20 cellular contexts compared by ENCODE assay signal in the genomic region with DNA sequence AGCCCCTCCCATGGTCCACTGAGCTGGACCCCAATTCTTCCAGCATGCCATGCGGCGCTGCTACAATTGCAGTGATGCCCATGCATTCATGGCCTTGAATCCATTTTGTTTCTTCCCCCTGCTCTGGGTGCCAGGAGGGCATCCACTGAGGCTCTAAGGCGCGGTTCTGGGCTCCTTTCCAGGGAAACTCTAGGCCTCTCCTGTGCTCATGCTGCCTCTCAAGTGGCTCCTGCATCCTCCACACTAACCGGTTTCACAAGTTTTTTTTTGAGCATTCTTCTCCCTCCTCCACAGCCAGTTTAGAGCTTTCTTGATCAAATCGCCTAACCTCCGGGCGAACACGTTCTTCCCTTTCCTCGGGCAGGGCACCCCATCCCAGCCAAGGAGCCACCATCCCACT.
DNase-seq lines count a peak whose midpoint lies in the region; ATAC-seq, FAIRE-seq and TF ChIP-seq lines count a peak whose summit lies in the region.
"Had no signal": no experiment of that assay in that cellular context is flagged by ENCODE, and none has a peak within 500 bp of the region (broad histone marks: within the 10 kb centered on the region; RNA-seq: fewer than 3 reads in every experiment).

No MANE protein-coding gene starts in this region.

- intact Hi-C loops in MCF 10A (cut with micrococcal nuclease) = no loop called here

- no peaks in the 10 kb centered on the region for H3K9me3 ChIP-seq in RWPE2 (ENCODE audit: severe bottlenecking)

- H3K9me3 Mint-ChIP-seq in MCF 10A (ENCODE audit: unreplicated experiment) = no peaks in the 10 kb centered on the region
- H3K9me3 Mint-ChIP-seq: activated naive CD4-positive, alpha-beta T cell treated with anti-CD3 and anti-CD28 coated beads, Interleukin-2, amount 50 U/mL, for 24 hours; activated T-cell treated with anti-CD3 and anti-CD28 coated beads, Interleukin-2, amount 50 U/mL, for 24 hours; stimulated activated effector memory CD8-positive, alpha-beta T cell treated with anti-CD3 and anti-CD28 coated beads, Interleukin-12 subunit alpha, Interleukin-12 subunit beta, amount 100 ng/mL, for 72 hours had no signal

- no peaks in the 10 kb centered on the region for H3K27me3 Mint-ChIP-seq in MCF 10A (ENCODE audit: insufficient read depth, unreplicated experiment)

- TF ChIP-seq CTCF in MCF 10A (IDR thresholded peaks at IDR 0.05; ENCODE audit: unreplicated experiment) (no peak), RWPE2 (IDR thresholded peaks at IDR 0.05; ENCODE audit: poor library complexity, severe bottlenecking) (no peak)

- BruUV-seq in MCF 10A (replicated peaks; lab: Mats Ljungman, UMichigan) = no TSS peak

- FAIRE-seq in HTR-8/SVneo (lab: Jason Lieb, UNC) = no peak
- FAIRE-seq: A204.1, RCC 7860 had no signal

- no peaks in the 10 kb centered on the region for H3K4me1 ChIP-seq in RWPE2 (ENCODE audit: insufficient read depth, poor library complexity, severe bottlenecking)
- H3K4me1 ChIP-seq: BLaER1 treated with 17β-estradiol and CSF1 and Interleukin-3, amounts not matched to agents 10 nM and 100 nM had no signal

- ATAC-seq in RWPE2 (ENCODE audit: low read depth) = peak; percentile 48; the same call in 1 of the 3 replicates
- ATAC-seq: stimulated activated effector memory CD8-positive, alpha-beta T cell treated with anti-CD3 and anti-CD28 coated beads, Interleukin-12 subunit alpha, Interleukin-12 subunit beta, amount 100 ng/mL, for 72 hours had no signal

- POLR2A ChIA-PET in MCF 10A (lab: Yijun Ruan, JAX) = no interaction called here

- no peaks in the 10 kb centered on the region for H3K36me3 ChIP-seq in RWPE2 (ENCODE audit: low read depth)
- H3K36me3 ChIP-seq: BLaER1 treated with 17β-estradiol and CSF1 and Interleukin-3, amounts not matched to agents 10 nM and 100 nM had no signal

- no peaks in the 10 kb centered on the region for H3K4me1 Mint-ChIP-seq in MCF 10A (ENCODE audit: insufficient read depth, unreplicated experiment)
- H3K4me1 Mint-ChIP-seq: activated naive CD4-positive, alpha-beta T cell treated with anti-CD3 and anti-CD28 coated beads, Interleukin-2, amount 50 U/mL, for 24 hours; stimulated activated effector memory CD8-positive, alpha-beta T cell treated with anti-CD3 and anti-CD28 coated beads, Interleukin-12 subunit alpha, Interleukin-12 subunit beta, amount 100 ng/mL, for 72 hours had no signal

- no peaks in the 10 kb centered on the region for H3K27me3 ChIP-seq in RWPE2 (ENCODE audit: insufficient read depth, poor library complexity, severe bottlenecking)
- H3K27me3 ChIP-seq: BLaER1 treated with 17β-estradiol and CSF1 and Interleukin-3, amounts not matched to agents 10 nM and 100 nM had no signal

- no peak overlapping the region for H3K4me3 ChIP-seq in RWPE2 (ENCODE audit: severe bottlenecking)
- H3K4me3 ChIP-seq: BLaER1 treated with 17β-estradiol and CSF1 and Interleukin-3, amounts not matched to agents 10 nM and 100 nM had no signal

- DNase-seq in T47D (ENCODE audit: low read depth in 1 of 2, low spot score in 1 of 2) (peak; percentile 10 to 83), MCF 10A (ENCODE audit: unreplicated experiment) (no peak), RWPE2 (ENCODE audit: low spot score) (no peak), left kidney (ENCODE audit: low read depth, low spot score) (peak; percentile 51), dedifferentiated amniotic fluid mesenchymal stem cell (ENCODE audit: extremely low spot score) (no peak), DMS 273 treated with DMSO at 0.1 percent for 48 hours (lab: John Stamatoyannopoulos, UW) (no peak), NCI-H82 (lab: John Stamatoyannopoulos, UW) (no peak), HTR-8/SVneo (ENCODE audit: insufficient read length, low spot score) (no peak)
- DNase-seq: activated CD4-positive, alpha-beta T cell treated with anti-CD3 and anti-CD28 coated beads, Interleukin-2, amount 50 U/mL, for 4 hours; activated T-cell treated with anti-CD3 and anti-CD28 coated beads, Interleukin-2, amount 50 U/mL, for 24 hours; dermis blood vessel endothelial cell; erythroblast; mesendoderm; NCI-H187 treated with DMSO at 0.1 percent for 48 hours; stimulated activated CD4-positive, alpha-beta T cell treated with anti-CD3 and anti-CD28 coated beads, Interleukin-12 subunit alpha, Interleukin-12 subunit beta, amount 100 ng/mL, for 4 hours had no signal

- in situ Hi-C loops in T47D (cut with HindIII; ENCODE audit: low pct_unique_long_range_greater_than_20kb, low sequenced_read_pairs) = no loop called here

- no peak overlapping the region for H3K27ac ChIP-seq in RWPE2 (ENCODE audit: poor library complexity, severe bottlenecking)
- H3K27ac ChIP-seq: BLaER1 treated with 17β-estradiol and CSF1 and Interleukin-3, amounts not matched to agents 10 nM and 100 nM had no signal

- no peaks in the 10 kb centered on the region for H3K36me3 Mint-ChIP-seq in MCF 10A (ENCODE audit: insufficient read depth, unreplicated experiment)
- H3K36me3 Mint-ChIP-seq: activated naive CD4-positive, alpha-beta T cell treated with anti-CD3 and anti-CD28 coated beads, Interleukin-2, amount 50 U/mL, for 24 hours; stimulated activated effector memory CD8-positive, alpha-beta T cell treated with anti-CD3 and anti-CD28 coated beads, Interleukin-12 subunit alpha, Interleukin-12 subunit beta, amount 100 ng/mL, for 72 hours had no signal

- no peak overlapping the region for H3K27ac Mint-ChIP-seq in MCF 10A (ENCODE audit: low read depth, unreplicated experiment)
- H3K27ac Mint-ChIP-seq: activated naive CD4-positive, alpha-beta T cell treated with anti-CD3 and anti-CD28 coated beads, Interleukin-2, amount 50 U/mL, for 24 hours; activated T-cell treated with anti-CD3 and anti-CD28 coated beads, Interleukin-2, amount 50 U/mL, for 24 hours; stimulated activated effector memory CD8-positive, alpha-beta T cell treated with anti-CD3 and anti-CD28 coated beads, Interleukin-12 subunit alpha, Interleukin-12 subunit beta, amount 100 ng/mL, for 72 hours had no signal

- no peak overlapping the region for H3K4me3 Mint-ChIP-seq in MCF 10A (ENCODE audit: unreplicated experiment)
- H3K4me3 Mint-ChIP-seq: activated naive CD4-positive, alpha-beta T cell treated with anti-CD3 and anti-CD28 coated beads, Interleukin-2, amount 50 U/mL, for 24 hours; activated T-cell treated with anti-CD3 and anti-CD28 coated beads, Interleukin-2, amount 50 U/mL, for 24 hours; stimulated activated effector memory CD8-positive, alpha-beta T cell treated with anti-CD3 and anti-CD28 coated beads, Interleukin-12 subunit alpha, Interleukin-12 subunit beta, amount 100 ng/mL, for 72 hours had no signal

- CTCF ChIA-PET in MCF 10A (lab: Yijun Ruan, JAX) = no interaction called here

Comparison
In these comparisons a context has a peak if more than half of its experiments do, and no peak if none do; other contexts are left out.
1. DNase-seq: peak in T47D (2 of 2) and left kidney (single experiment); none in MCF 10A (single experiment), RWPE2 (single experiment), dedifferentiated amniotic fluid mesenchymal stem cell (single experiment), DMS 273 treated with DMSO at 0.1 percent for 48 hours (single experiment), NCI-H82 (single experiment) and HTR-8/SVneo (single experiment).